15 cellular contexts compared by ENCODE assay signal in genomic region chr5:143336485-143336884, GRCh38.
DNase-seq lines count a peak whose midpoint lies in the region; ATAC-seq and TF ChIP-seq lines count a peak whose summit lies in the region.
"Had no signal": no experiment of that assay in that cellular context is flagged by ENCODE, and none has a peak within 500 bp of the region (broad histone marks: within the 10 kb centered on the region; RNA-seq: fewer than 3 reads in every experiment).

No MANE protein-coding gene starts in this region.

- H3K4me1 ChIP-seq in GM23338 (ENCODE audit: insufficient read depth) (0 out of 2 replicates have a peak, but pooled peaks cover 3% of the 10 kb centered on the region), ascending aorta (peaks cover 3 to 18% of the 10 kb centered on the region in 2 donors), smooth muscle cell (ENCODE audit: low read depth) (no peaks in the 10 kb centered on the region)

- TF ChIP-seq CTCF in GM23338 (conservative IDR thresholded peaks at IDR 0.05; ENCODE audit: low read depth in 2 of 2) (no peak), ascending aorta (IDR thresholded peaks at IDR 0.05) (no peak), smooth muscle cell (IDR thresholded peaks at IDR 0.05; ENCODE audit: borderline replicate concordance, insufficient read depth, poor library complexity, severe bottlenecking) (no peak)

- H3K27me3 Mint-ChIP-seq in GM23338 (ENCODE audit: insufficient read depth, low read depth, poor library complexity) = no peaks in the 10 kb centered on the region
- H3K27me3 Mint-ChIP-seq in activated T-helper 2 cell treated with anti-CD3 and anti-CD28 coated beads, Interferon-gamma antibody, Interleukin-2, Interleukin-4, amounts not matched to agents 10 μg/mL and 5 μg/mL and 100 μg/mL, durations not matched to agents 14 hours and 24 hours and 36 hours (ENCODE audit: low read depth) = no peaks in the 10 kb centered on the region

- H3K4me3 ChIP-seq in GM23338 (no peak overlapping the region), ascending aorta (no peak overlapping the region), smooth muscle cell (no peak overlapping the region), MG63 (no peak overlapping the region)

- H3K36me3 ChIP-seq in GM23338 (ENCODE audit: insufficient read depth) (no peaks in the 10 kb centered on the region), ascending aorta (no peaks in the 10 kb centered on the region), smooth muscle cell (ENCODE audit: low read depth) (no peaks in the 10 kb centered on the region), MG63 (peaks cover 45% of the 10 kb centered on the region)

- H3F3A ChIP-seq in GM23338 (replicated peaks; ENCODE audit: low read depth) (no peaks in the 10 kb centered on the region), smooth muscle cell (ENCODE audit: low read depth) (peaks cover 12% of the 10 kb centered on the region)

- intact Hi-C loops in ascending aorta (cut with DNase I) = no loop called here
- intact Hi-C loops in left ventricle myocardium superior (cut with micrococcal nuclease) = no loop called here
- intact Hi-C loops in activated T-helper 2 cell treated with anti-CD3 and anti-CD28 coated beads, Interferon-gamma antibody, Interleukin-2, Interleukin-4, amounts not matched to agents 10 μg/mL and 5 μg/mL and 100 μg/mL, durations not matched to agents 14 hours and 24 hours and 36 hours (cut with micrococcal nuclease) = no loop called here

- H2AFZ ChIP-seq in GM23338 (no peak overlapping the region), smooth muscle cell (ENCODE audit: low read depth) (no peak overlapping the region)

- H3K4me2 ChIP-seq in GM23338 (no peak overlapping the region), smooth muscle cell (no peak overlapping the region)

- H3K4me1 Mint-ChIP-seq in GM23338 = peaks cover 10% of the 10 kb centered on the region
- H3K4me1 Mint-ChIP-seq in activated T-helper 2 cell treated with anti-CD3 and anti-CD28 coated beads, Interferon-gamma antibody, Interleukin-2, Interleukin-4, amounts not matched to agents 10 μg/mL and 5 μg/mL and 100 μg/mL, durations not matched to agents 14 hours and 24 hours and 36 hours (ENCODE audit: low read depth) = peaks cover 17% of the 10 kb centered on the region

- H3K79me2 ChIP-seq in GM23338 (replicated peaks; ENCODE audit: insufficient read depth) (no peaks in the 10 kb centered on the region), smooth muscle cell (ENCODE audit: low read depth) (peaks cover 87% of the 10 kb centered on the region)

- no peaks in the 10 kb centered on the region for H4K20me1 ChIP-seq in GM23338 (replicated peaks; ENCODE audit: insufficient read depth)
- H4K20me1 ChIP-seq in smooth muscle cell (ENCODE audit: low read depth) = peaks cover 73% of the 10 kb centered on the region

- H3K27ac Mint-ChIP-seq in GM23338 = no peak overlapping the region
- H3K27ac Mint-ChIP-seq in activated T-helper 2 cell treated with anti-CD3 and anti-CD28 coated beads, Interferon-gamma antibody, Interleukin-2, Interleukin-4, amounts not matched to agents 10 μg/mL and 5 μg/mL and 100 μg/mL, durations not matched to agents 14 hours and 24 hours and 36 hours = no peak overlapping the region

- H3K27ac ChIP-seq in GM23338 (ENCODE audit: low read depth) (0 out of 2 replicates have a peak overlapping the region, but pooled peaks have one; percentile 30), ascending aorta (peak overlapping the region; percentile 2 to 62), smooth muscle cell (ENCODE audit: low read depth) (peak overlapping the region; percentile 66)

- WGBS in smooth muscle cell (ENCODE audit: low lambda C conversion rate) = 95% methylated on average over 6 of the region's 6 CpGs

- no peak for ATAC-seq in GM23338
- ATAC-seq in left ventricle myocardium superior = peak; percentile 81

- DNase-seq in GM23338 (ENCODE audit: low spot score) (no peak), ascending aorta (ENCODE audit: low spot score in 2 of 2) (no peak), left ventricle myocardium superior (peak; percentile 44), smooth muscle cell (lab: John Stamatoyannopoulos, UW; ENCODE audit: unreplicated experiment) (no peak), MG63 (no peak), SIG-M5 treated with dmso at 0.1 percent for 504 hours (lab: John Stamatoyannopoulos, UW; ENCODE audit: unreplicated experiment) (no peak)
- DNase-seq in activated T-helper 2 cell treated with anti-CD3 and anti-CD28 coated beads, Interferon-gamma antibody, Interleukin-2, Interleukin-4, amounts not matched to agents 10 μg/mL and 5 μg/mL and 100 μg/mL, durations not matched to agents 14 hours and 24 hours and 36 hours (ENCODE audit: low spot score) = no peak
- DNase-seq: ACHN, AML-193, EL, H7, NCI-H1105, NCI-H1694, NCI-H510A treated with DMSO at 0.1 percent for 48 hours, NCI-H82 had no signal

- no peak overlapping the region for H3K4me3 Mint-ChIP-seq in GM23338
- H3K4me3 Mint-ChIP-seq in activated T-helper 2 cell treated with anti-CD3 and anti-CD28 coated beads, Interferon-gamma antibody, Interleukin-2, Interleukin-4, amounts not matched to agents 10 μg/mL and 5 μg/mL and 100 μg/mL, durations not matched to agents 14 hours and 24 hours and 36 hours (ENCODE audit: low read depth) = no peak overlapping the region

- H3K27me3 ChIP-seq in GM23338 (ENCODE audit: insufficient read depth) (no peaks in the 10 kb centered on the region), ascending aorta (no peaks in the 10 kb centered on the region), smooth muscle cell (ENCODE audit: low read depth) (no peaks in the 10 kb centered on the region), MG63 (no peaks in the 10 kb centered on the region)

- H3K9me2 ChIP-seq in GM23338 (ENCODE audit: insufficient read depth) = no peaks in the 10 kb centered on the region

- no peaks in the 10 kb centered on the region; the same call in 2 of the 3 replicates for H3K36me3 Mint-ChIP-seq in GM23338 (ENCODE audit: low read depth)
- H3K36me3 Mint-ChIP-seq in activated T-helper 2 cell treated with anti-CD3 and anti-CD28 coated beads, Interferon-gamma antibody, Interleukin-2, Interleukin-4, amounts not matched to agents 10 μg/mL and 5 μg/mL and 100 μg/mL, durations not matched to agents 14 hours and 24 hours and 36 hours (ENCODE audit: low read depth) = peaks cover 53% of the 10 kb centered on the region

- H3K9me3 Mint-ChIP-seq in GM23338 = no peaks in the 10 kb centered on the region
- no peaks in the 10 kb centered on the region for H3K9me3 Mint-ChIP-seq in activated T-helper 2 cell treated with anti-CD3 and anti-CD28 coated beads, Interferon-gamma antibody, Interleukin-2, Interleukin-4, amounts not matched to agents 10 μg/mL and 5 μg/mL and 100 μg/mL, durations not matched to agents 14 hours and 24 hours and 36 hours

- H3K9me3 ChIP-seq in ascending aorta (no peaks in the 10 kb centered on the region), smooth muscle cell (replicated peaks; ENCODE audit: low read depth) (no peaks in the 10 kb centered on the region), MG63 (no peaks in the 10 kb centered on the region)

- H3K9ac ChIP-seq in smooth muscle cell (ENCODE audit: low read depth) = no peak overlapping the region

TF ChIP-seq in GM23338, 12 proteins besides CTCF, POLR2A, EP300 and RAD21 (continues in another document):
- TF ChIP-seq ZNF114 (CRISPR knock-in tag; IDR thresholded peaks at IDR 0.05) = no peak
